18 cellular contexts compared by ENCODE assay signal in the genomic region with DNA sequence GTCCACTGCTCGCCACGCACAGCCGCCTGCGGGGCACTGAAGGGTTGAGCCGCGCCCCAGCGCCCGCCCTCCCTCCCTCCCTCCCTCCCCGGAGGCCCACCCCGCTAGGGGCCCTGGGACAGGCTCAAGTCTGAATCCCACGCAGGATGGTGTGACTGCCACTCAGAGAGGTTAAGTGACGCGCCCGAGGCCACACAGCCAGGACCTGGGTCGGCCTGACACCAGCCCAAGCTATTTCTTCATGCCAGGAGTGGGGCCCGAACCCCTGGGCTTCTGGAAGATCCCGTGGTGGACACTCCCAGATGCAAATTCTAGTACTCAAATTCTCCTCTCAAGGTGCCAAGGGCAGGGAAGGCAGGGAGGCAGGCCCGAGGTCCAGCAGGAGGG. TPM values are rescaled to one million over a fixed set of nuclear protein-coding genes. Genes with fewer than 3 reads are reported as not detected.
DNase-seq lines count a peak whose midpoint lies in the region; TF ChIP-seq lines count a peak whose summit lies in the region.
"Had no signal": no experiment of that assay in that cellular context is flagged by ENCODE, and none has a peak within 500 bp of the region (broad histone marks: within the 10 kb centered on the region; RNA-seq: fewer than 3 reads in every experiment).

No MANE protein-coding gene starts in this region.

- intact Hi-C loops in colonic mucosa (cut with DNase I): no loop called here

- H3K36me3 ChIP-seq in BLaER1 treated with 17β-estradiol and CSF1 and Interleukin-3, amounts not matched to agents 10 nM and 100 nM: peaks cover 45 to 64% (median 53%) of the 10 kb centered on the region in 11 experiments
- H3K36me3 ChIP-seq in colonic mucosa: no peaks in the 10 kb centered on the region

- no peaks in the 10 kb centered on the region; a peak in 1 of 22 replicates for H3K9me3 ChIP-seq in BLaER1 treated with 17β-estradiol and CSF1 and Interleukin-3, amounts not matched to agents 10 nM and 100 nM (replicated peaks in 1 of 11)
- no peaks in the 10 kb centered on the region for H3K9me3 ChIP-seq in colonic mucosa

- H3K9ac ChIP-seq in BLaER1 treated with 17β-estradiol and CSF1 and Interleukin-3, amounts not matched to agents 10 nM and 100 nM: no peak overlapping the region
- H3K9ac ChIP-seq in colonic mucosa (ENCODE audit: low read depth in 2 of 2, low read length in 2 of 2): no peak overlapping the region

- H3K4me3 ChIP-seq in BLaER1 treated with 17β-estradiol and CSF1 and Interleukin-3, amounts not matched to agents 10 nM and 100 nM: no peak overlapping the region
- no peak overlapping the region for H3K4me3 ChIP-seq in colonic mucosa
- H3K4me3 ChIP-seq: GM23338 had no signal

- peak overlapping the region in 7 of 11 experiments; percentile 1 to 46 (median 26); a peak in 8 of 22 replicates for H3K4me2 ChIP-seq in BLaER1 treated with 17β-estradiol and CSF1 and Interleukin-3, amounts not matched to agents 10 nM and 100 nM
- H3K4me2 ChIP-seq: GM23338 had no signal

- no peak overlapping the region for H3K27ac ChIP-seq in BLaER1 treated with 17β-estradiol and CSF1 and Interleukin-3, amounts not matched to agents 10 nM and 100 nM
- no peak overlapping the region for H3K27ac ChIP-seq in colonic mucosa

- H3K27me3 ChIP-seq in BLaER1 treated with 17β-estradiol and CSF1 and Interleukin-3, amounts not matched to agents 10 nM and 100 nM: peaks cover 33 to 47% (median 40%) of the 10 kb centered on the region in 11 experiments
- H3K27me3 ChIP-seq in colonic mucosa: peaks cover 24% of the 10 kb centered on the region

- DNase-seq in left kidney (ENCODE audit: low read depth, low spot score) (peak; percentile 37), NCI-H1092 (lab: John Stamatoyannopoulos, UW) (no peak), colonic mucosa (no peak), NCI-H1105 treated with DMSO at 0.1 percent for 48 hours (lab: John Stamatoyannopoulos, UW) (no peak)
- DNase-seq: C1 segment of cervical spinal cord; Calu3; CD4-positive, alpha-beta memory T cell; COR-L47; DMS79 treated with DMSO at 0.1 percent for 48 hours; GF-D8; H9 had no signal

- TF ChIP-seq CTCF in colonic mucosa (IDR thresholded peaks at IDR 0.05): no peak

- peaks cover 55 to 94% (median 91%) of the 10 kb centered on the region in 10 experiments for H3K4me1 ChIP-seq in BLaER1 treated with 17β-estradiol and CSF1 and Interleukin-3, amounts not matched to agents 10 nM and 100 nM
- H3K4me1 ChIP-seq in colonic mucosa: peaks cover 11% of the 10 kb centered on the region

- peaks cover 94 to 100% (median 97%) of the 10 kb centered on the region in 11 experiments for H4K20me1 ChIP-seq in BLaER1 treated with 17β-estradiol and CSF1 and Interleukin-3, amounts not matched to agents 10 nM and 100 nM

RNA-seq across cellular contexts. Expression of a gene that starts 5.2 kb away (rescaled TPM):
- total RNA-seq in colonic mucosa: not detected
- total RNA-seq: A172, Calu3, Daoy, G401, H4 had no signal

RNA-seq across cellular contexts. Expression of a gene that starts 7.3 kb away (rescaled TPM):
- 100 to 1,000 TPM; 368 to 389 TPM for total RNA-seq in colonic mucosa
- total RNA-seq: H4 had no signal

RNA-seq across cellular contexts. Expression of a gene that starts 19.4 kb away (rescaled TPM):
- 100 to 1,000 TPM in 1 of 2 donors, 10 to 100 TPM in 1; 86.2 to 132 TPM for total RNA-seq in colonic mucosa

RNA-seq across cellular contexts. Expression of a gene that starts 42.8 kb away (rescaled TPM):
- total RNA-seq in colonic mucosa: under 1 TPM; 0.25 to 0.40 TPM
- total RNA-seq: A172, A673, Daoy had no signal
